9 cellular contexts compared by ENCODE assay signal in the genomic region with DNA sequence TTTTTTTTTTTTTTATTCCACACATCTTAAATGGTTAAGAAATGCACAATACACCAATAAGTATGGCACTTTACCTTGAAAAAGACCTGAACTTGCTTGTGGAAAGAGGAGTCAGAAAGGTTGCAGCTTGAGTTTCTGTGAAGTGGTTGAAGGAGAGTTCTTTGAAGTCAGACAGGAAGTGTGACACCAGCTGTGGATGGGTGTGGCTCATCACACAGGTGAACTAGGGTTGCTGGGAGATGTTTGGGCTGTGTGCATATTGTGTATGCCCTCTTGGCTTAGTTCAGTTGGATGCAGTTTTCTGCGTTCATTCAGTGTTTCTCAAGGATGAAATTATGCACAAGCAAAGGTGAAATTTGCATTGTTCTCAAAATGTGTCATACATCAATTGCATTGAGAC. TPM values are rescaled to one million over a fixed set of nuclear protein-coding genes. Genes with fewer than 3 reads are reported as not detected.
DNase-seq lines count a peak whose midpoint lies in the region; ATAC-seq and TF ChIP-seq lines count a peak whose summit lies in the region.
"Had no signal": no experiment of that assay in that cellular context is flagged by ENCODE, and none has a peak within 500 bp of the region (broad histone marks: within the 10 kb centered on the region; RNA-seq: fewer than 3 reads in every experiment).

No MANE protein-coding gene starts in this region.

- H3K9me3 ChIP-seq in thymus (ENCODE audit: control insufficient read depth) (no peaks in the 10 kb centered on the region), esophagus muscularis mucosa (no peaks in the 10 kb centered on the region)

- WGBS in thymus: 35% methylated on average over 1 of the region's 1 CpG
- WGBS in esophagus muscularis mucosa: 94% methylated on average over 1 of the region's 1 CpG

- peak; percentile 66 to 68 for ATAC-seq in activated CD4-positive, CD25-positive, alpha-beta regulatory T cell treated with anti-CD3 and anti-CD28 coated beads, Interleukin-2, amount 50 U/mL, for 24 hours
- no peak for ATAC-seq in HG02840 (IDR thresholded peaks at IDR 0.05; ENCODE audit: low FRiP score, unreplicated experiment)

- TF ChIP-seq CTCF in esophagus muscularis mucosa (IDR thresholded peaks at IDR 0.05): no peak

- H3K4me1 ChIP-seq in thymus (ENCODE audit: control insufficient read depth, insufficient read depth, low read length) (peaks cover 78% of the 10 kb centered on the region), esophagus muscularis mucosa (peaks cover 18 to 49% (median 43%) of the 10 kb centered on the region in 4 donors)

- H3K36me3 ChIP-seq in thymus (ENCODE audit: control insufficient read depth, insufficient read depth): peaks cover 39% of the 10 kb centered on the region
- peaks cover 22 to 66% (median 59%) of the 10 kb centered on the region in 4 donors for H3K36me3 ChIP-seq in esophagus muscularis mucosa

- no peak for TF ChIP-seq POLR2A in esophagus muscularis mucosa (IDR thresholded peaks at IDR 0.05; ENCODE audit: low read depth)

- intact Hi-C loops in esophagus muscularis mucosa (cut with DNase I): no loop called here

- peak overlapping the region; percentile 40 for H3K4me3 ChIP-seq in thymus (ENCODE audit: low read length)
- H3K4me3 ChIP-seq in esophagus muscularis mucosa: no peak overlapping the region
- H3K4me3 ChIP-seq: SK-N-MC had no signal

- H3K27ac ChIP-seq in thymus (ENCODE audit: low read depth) (peak overlapping the region; percentile 96), esophagus muscularis mucosa (replicated peaks in 1 of 4) (no peak overlapping the region)
- H3K27ac ChIP-seq: SK-N-MC had no signal

- DNase-seq in activated T-cell treated with anti-CD3 and anti-CD28 coated beads for 1 hour (ENCODE audit: low read depth) (peak; percentile 42), activated T-cell treated with anti-CD3 and anti-CD28 coated beads for 4 hours (no peak), SK-N-DZ (ENCODE audit: low spot score) (no peak), esophagus muscularis mucosa (ENCODE audit: extremely low spot score) (no peak)
- DNase-seq in effector CD4-positive, alpha-beta T cell: peak; percentile 72

- no peak for TF ChIP-seq EP300 in esophagus muscularis mucosa (IDR thresholded peaks at IDR 0.05)

- H3K27me3 ChIP-seq in thymus (ENCODE audit: control insufficient read depth, insufficient read depth) (no peaks in the 10 kb centered on the region), esophagus muscularis mucosa (no peaks in the 10 kb centered on the region)

RNA-seq across cellular contexts. Expression of a gene that starts 6.3 kb away (rescaled TPM):
- 14.1 TPM for polyA plus RNA-seq in thymus
- 54.6 and 62.0 TPM in 2 replicates for polyA plus RNA-seq in SK-N-DZ (2014; cell fraction: cytosol; rRNA removed)
- 58.0 and 62.1 TPM in 2 replicates for polyA plus RNA-seq in SK-N-DZ (2014; cell fraction: nucleus; rRNA removed)
- 10 to 100 TPM; 13.3 to 29.0 (median 23.4) TPM for total RNA-seq in esophagus muscularis mucosa

RNA-seq across cellular contexts. Expression of a gene that starts 11.4 kb away (rescaled TPM):
- 272 TPM for polyA plus RNA-seq in thymus
- polyA plus RNA-seq in SK-N-DZ (2014; cell fraction: cytosol; rRNA removed): 2.3 and 3.0 TPM in 2 replicates
- polyA plus RNA-seq in SK-N-DZ (2014; cell fraction: nucleus; rRNA removed): 1.5 and 5.3 TPM in 2 replicates
- total RNA-seq in esophagus muscularis mucosa: 10 to 100 TPM in 2 of 4 donors, 1 to 10 TPM in 2; 6.1 to 21.2 (median 9.8) TPM

Comparison
In these comparisons a context has a peak if more than half of its experiments do, and no peak if none do; other contexts are left out.
1. DNase-seq: peak in activated T-cell treated with anti-CD3 and anti-CD28 coated beads for 1 hour (single experiment) and effector CD4-positive, alpha-beta T cell (single experiment); none in activated T-cell treated with anti-CD3 and anti-CD28 coated beads for 4 hours (single experiment), SK-N-DZ (single experiment) and esophagus muscularis mucosa (single experiment).